19 cellular contexts compared by ENCODE assay signal in the genomic region with DNA sequence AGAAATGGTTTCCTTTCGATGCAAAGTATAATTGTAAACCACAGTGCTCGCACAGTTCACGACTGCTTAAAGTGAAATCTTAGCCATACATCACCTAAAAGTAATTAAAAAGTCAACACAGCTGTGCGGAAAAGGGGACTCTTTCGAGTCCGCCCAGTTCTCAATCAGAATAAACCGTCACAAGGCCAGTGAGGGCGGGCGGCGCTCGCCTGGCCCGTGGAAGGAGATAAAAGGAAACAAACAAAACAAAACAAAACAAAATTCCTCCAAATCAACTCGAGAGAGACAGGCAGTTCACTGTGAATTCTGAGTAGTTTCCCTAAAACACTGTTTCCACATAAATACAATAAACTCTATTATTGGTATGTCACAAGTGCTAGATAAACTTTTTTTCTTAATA.
DNase-seq lines count a peak whose midpoint lies in the region; ATAC-seq and TF ChIP-seq lines count a peak whose summit lies in the region.
"Had no signal": no experiment of that assay in that cellular context is flagged by ENCODE, and none has a peak within 500 bp of the region (broad histone marks: within the 10 kb centered on the region; RNA-seq: fewer than 3 reads in every experiment).

No MANE protein-coding gene starts in this region.

- CTCF ChIA-PET in activated naive CD4-positive, alpha-beta T cell treated with anti-CD3 and anti-CD28 coated beads, Interleukin-2, amount 10 ng/mL, durations not matched to agents 7 days and 5 days (lab: Charles Lee) = no interaction called here
- CTCF ChIA-PET in IMR-90 (lab: Yijun Ruan, JAX) = no interaction called here

- TF ChIP-seq RAD21 in IMR-90 (IDR thresholded peaks at IDR 0.05; ENCODE audit: low read length) = no peak

- ATAC-seq in IMR-90 (ENCODE audit: low read depth) = no peak
- ATAC-seq: A549; CD8-positive, alpha-beta T cell; GM12878; HCT116 had no signal

- H3K4me3 ChIP-seq in IMR-90 (ENCODE audit: insufficient read depth, low read depth, low read length) = no peak overlapping the region
- H3K4me3 ChIP-seq in mesendoderm (ENCODE audit: low read length) = no peak overlapping the region
- H3K4me3 ChIP-seq in adrenal gland = no peak overlapping the region
- H3K4me3 ChIP-seq: A549, BLaER1, GM12878 had no signal

- H3K27me3 Mint-ChIP-seq in activated naive CD4-positive, alpha-beta T cell treated with anti-CD3 and anti-CD28 coated beads, Interleukin-2, amount 10 ng/mL, durations not matched to agents 7 days and 5 days = no peaks in the 10 kb centered on the region
- H3K27me3 Mint-ChIP-seq in progenitor cell of endocrine pancreas = no peaks in the 10 kb centered on the region

- H2BK120ac ChIP-seq in IMR-90 (ENCODE audit: low read depth, low read length) (no peak overlapping the region), mesendoderm (ENCODE audit: low read depth, low read length) (no peak overlapping the region)

- no peak overlapping the region for H2AFZ ChIP-seq in IMR-90 (replicated peaks; ENCODE audit: low read length, poor library complexity)

- in situ Hi-C loops in IMR-90 (cut with MboI; ENCODE audit: low sequenced_read_pairs) = loop anchor here (25.0 kb wide), 1 partner anchor 1089 kb away; a partner anchor contains a TSS

- H4K8ac ChIP-seq in IMR-90 (ENCODE audit: low read depth in 2 of 2, low read length in 2 of 2) (no peak overlapping the region), mesendoderm (ENCODE audit: low read depth, low read length) (no peak overlapping the region)

- H3K9ac ChIP-seq in IMR-90 (ENCODE audit: low read depth, low read length) (no peak overlapping the region), mesendoderm (ENCODE audit: low read length) (no peak overlapping the region)
- H3K9ac ChIP-seq: BLaER1 had no signal

- peak overlapping the region; percentile 4 for H2AK9ac ChIP-seq in IMR-90 (replicated peaks; ENCODE audit: low read depth, low read length, poor library complexity)

- peaks cover 4% of the 10 kb centered on the region for H3K4me1 ChIP-seq in IMR-90 (ENCODE audit: control insufficient read depth, insufficient read depth, low read length)
- no peaks in the 10 kb centered on the region for H3K4me1 ChIP-seq in mesendoderm (ENCODE audit: control insufficient read depth, low read depth, low read length)
- H3K4me1 ChIP-seq in adrenal gland (replicated peaks in 1 of 2) = no peaks in the 10 kb centered on the region
- H3K4me1 ChIP-seq: A549 had no signal

- H3K4me1 Mint-ChIP-seq in activated naive CD4-positive, alpha-beta T cell treated with anti-CD3 and anti-CD28 coated beads, Interleukin-2, amount 10 ng/mL, durations not matched to agents 7 days and 5 days = peaks cover 4% of the 10 kb centered on the region
- peaks cover 6% of the 10 kb centered on the region for H3K4me1 Mint-ChIP-seq in progenitor cell of endocrine pancreas (ENCODE audit: low read depth)

- no peak for TF ChIP-seq CTCF in IMR-90 (conservative IDR thresholded peaks at IDR 0.05; ENCODE audit: low read depth, low read length)
- TF ChIP-seq CTCF in progenitor cell of endocrine pancreas (IDR thresholded peaks at IDR 0.05; ENCODE audit: unreplicated experiment) = no peak
- TF ChIP-seq CTCF in adrenal gland (IDR thresholded peaks at IDR 0.05) = no peak

- H3K36me3 ChIP-seq in IMR-90 (ENCODE audit: control insufficient read depth, insufficient read depth, low read length) = peaks cover 29% of the 10 kb centered on the region
- no peaks in the 10 kb centered on the region for H3K36me3 ChIP-seq in mesendoderm (ENCODE audit: control insufficient read depth, insufficient read depth, low read length)
- H3K36me3 ChIP-seq in adrenal gland (replicated peaks in 1 of 2) = peaks cover 0 to 22% of the 10 kb centered on the region in 2 donors

- intact Hi-C loops in IMR-90 (cut with micrococcal nuclease) = no loop called here
- intact Hi-C loops in adrenal gland (cut with DNase I) = no loop called here

- no peaks in the 10 kb centered on the region for H3K79me1 ChIP-seq in IMR-90 (ENCODE audit: low read depth in 1 of 2, low read length in 2 of 2)
- no peaks in the 10 kb centered on the region for H3K79me1 ChIP-seq in mesendoderm (ENCODE audit: low read length)

- no peak overlapping the region for H4K5ac ChIP-seq in IMR-90 (ENCODE audit: low read depth, low read length)
- no peak overlapping the region for H4K5ac ChIP-seq in mesendoderm (ENCODE audit: low read length)

- no peak overlapping the region for H4K91ac ChIP-seq in IMR-90 (ENCODE audit: insufficient read depth, low read depth, low read length)

- H3K56ac ChIP-seq in IMR-90 (ENCODE audit: extremely low read depth, insufficient read depth, low read length) (no peak overlapping the region), mesendoderm (ENCODE audit: low read length) (no peak overlapping the region)

- peak; percentile 2 for DNase-seq in activated naive CD4-positive, alpha-beta T cell treated with anti-CD3 and anti-CD28 coated beads, Interleukin-2, amount 50 U/mL, for 16 hours
- DNase-seq in activated naive CD4-positive, alpha-beta T cell treated with anti-CD3 and anti-CD28 coated beads, Interleukin-2, amount 10 ng/mL, durations not matched to agents 7 days and 5 days = no peak
- DNase-seq in IMR-90 (no peak), left kidney (ENCODE audit: low read depth, low spot score) (peak; percentile 46), progenitor cell of endocrine pancreas (ENCODE audit: low spot score, unreplicated experiment) (no peak), SKM-1 (lab: John Stamatoyannopoulos, UW; ENCODE audit: unreplicated experiment) (no peak), mesendoderm (no peak), adrenal gland (no peak)
- DNase-seq: Calu3; CD8-positive, alpha-beta T cell; DMS79 treated with DMSO at 0.1 percent for 48 hours; GOT3; H7 had no signal

- no peak overlapping the region for H2BK20ac ChIP-seq in IMR-90 (ENCODE audit: low read depth, low read length)

- H2AK5ac ChIP-seq in IMR-90 (ENCODE audit: low read depth, low read length) = no peak overlapping the region
- H2AK5ac ChIP-seq in mesendoderm (ENCODE audit: low read length) = no peak overlapping the region

- no peaks in the 10 kb centered on the region for H3K9me1 ChIP-seq in IMR-90 (ENCODE audit: insufficient read depth, low read length)

- POLR2A ChIA-PET in IMR-90 (lab: Charles Lee; ENCODE audit: unreplicated experiment) = no interaction called here

- no peak overlapping the region for H3K4ac ChIP-seq in IMR-90 (ENCODE audit: low read depth, low read length)
- H3K4ac ChIP-seq in mesendoderm (ENCODE audit: low read depth, low read length) = no peak overlapping the region

- H3K27ac Mint-ChIP-seq in activated naive CD4-positive, alpha-beta T cell treated with anti-CD3 and anti-CD28 coated beads, Interleukin-2, amount 10 ng/mL, durations not matched to agents 7 days and 5 days = no peak overlapping the region
- H3K27ac Mint-ChIP-seq in progenitor cell of endocrine pancreas = peak overlapping the region; percentile 33
- H3K27ac Mint-ChIP-seq: CD8-positive, alpha-beta T cell; HFFc6 had no signal

- H3K4me2 ChIP-seq in IMR-90 (ENCODE audit: low read depth, low read length) (no peak overlapping the region), mesendoderm (ENCODE audit: low read length) (no peak overlapping the region)
- H3K4me2 ChIP-seq: A549, BLaER1 had no signal

- peaks cover 1% of the 10 kb centered on the region; the same call in 1 of the 2 replicates for H3K27me3 ChIP-seq in IMR-90 (ENCODE audit: control insufficient read depth, insufficient read depth, low read length)
- no peaks in the 10 kb centered on the region for H3K27me3 ChIP-seq in mesendoderm (ENCODE audit: insufficient read depth, low read length, poor library complexity)
- H3K27me3 ChIP-seq in adrenal gland = no peaks in the 10 kb centered on the region
- H3K27me3 ChIP-seq: BLaER1 had no signal

- no CpG with 5 or more reads among the region's 13 CpGs for WGBS in IMR-90 (ENCODE audit: extremely low coverage in 2 of 2, insufficient read length in 1 of 2), 2 experiments
- WGBS in mesendoderm (ENCODE audit: extremely low coverage, insufficient coverage, low lambda C conversion rate) = no CpG with 5 or more reads among the region's 13 CpGs
- 69 to 79% (median 75%) methylated on average over 13 of the region's 13 CpGs for WGBS in adrenal gland, 4 donors

- H3K36me3 Mint-ChIP-seq in activated naive CD4-positive, alpha-beta T cell treated with anti-CD3 and anti-CD28 coated beads, Interleukin-2, amount 10 ng/mL, durations not matched to agents 7 days and 5 days = peaks cover 27% of the 10 kb centered on the region
- H3K36me3 Mint-ChIP-seq in progenitor cell of endocrine pancreas (ENCODE audit: insufficient read depth) = peaks cover 22% of the 10 kb centered on the region

- dilution Hi-C loops in IMR-90 (cut with HindIII; ENCODE audit: low sequenced_read_pairs, unreplicated experiment) = no loop called here

- H3K18ac ChIP-seq in IMR-90 (ENCODE audit: low read depth, low read length) (no peak overlapping the region), mesendoderm (ENCODE audit: low read length) (no peak overlapping the region)

- no peak overlapping the region for H3K4me3 Mint-ChIP-seq in activated naive CD4-positive, alpha-beta T cell treated with anti-CD3 and anti-CD28 coated beads, Interleukin-2, amount 10 ng/mL, durations not matched to agents 7 days and 5 days
- no peak overlapping the region for H3K4me3 Mint-ChIP-seq in progenitor cell of endocrine pancreas (ENCODE audit: low read depth)
- H3K4me3 Mint-ChIP-seq: CD8-positive, alpha-beta T cell; HFFc6 had no signal

- H3K23ac ChIP-seq in IMR-90 (ENCODE audit: low read depth, low read length) = no peak overlapping the region
- H3K23ac ChIP-seq in mesendoderm (ENCODE audit: low read length) = no peak overlapping the region

- no peak overlapping the region for H3K14ac ChIP-seq in IMR-90 (replicated peaks; ENCODE audit: low read depth, low read length)

- H2BK15ac ChIP-seq in IMR-90 (ENCODE audit: low read depth, low read length) (no peak overlapping the region), mesendoderm (replicated peaks; ENCODE audit: low read depth) (no peak overlapping the region)

- H2BK5ac ChIP-seq in IMR-90 (ENCODE audit: low read depth, low read length, poor library complexity, severe bottlenecking) (no peak overlapping the region), mesendoderm (ENCODE audit: low read length) (no peak overlapping the region)

- H3K79me2 ChIP-seq in mesendoderm (ENCODE audit: control insufficient read depth, insufficient read depth, low read length) = no peaks in the 10 kb centered on the region

- TF ChIP-seq POLR2A in IMR-90 (IDR thresholded peaks at IDR 0.05; ENCODE audit: low read depth, low read length) (no peak), adrenal gland (IDR thresholded peaks at IDR 0.05) (no peak)

- no peaks in the 10 kb centered on the region for H3K9me3 Mint-ChIP-seq in activated naive CD4-positive, alpha-beta T cell treated with anti-CD3 and anti-CD28 coated beads, Interleukin-2, amount 10 ng/mL, durations not matched to agents 7 days and 5 days
- peaks cover 4% of the 10 kb centered on the region for H3K9me3 Mint-ChIP-seq in progenitor cell of endocrine pancreas (ENCODE audit: low read depth)
- H3K9me3 Mint-ChIP-seq: CD8-positive, alpha-beta T cell; HFFc6 had no signal

- H3K9me3 ChIP-seq in IMR-90 (ENCODE audit: control insufficient read depth, insufficient read depth, low read length) = peaks cover 6% of the 10 kb centered on the region; the same call in 1 of the 2 replicates
- H3K9me3 ChIP-seq in adrenal gland (replicated peaks in 1 of 3) = no peaks in the 10 kb centered on the region
- H3K9me3 ChIP-seq: A549, BLaER1 had no signal

- no peaks in the 10 kb centered on the region for H4K20me1 ChIP-seq in IMR-90 (ENCODE audit: insufficient read depth, low read length)
- H4K20me1 ChIP-seq: BLaER1 had no signal

- H3K27ac ChIP-seq in IMR-90 (ENCODE audit: insufficient read depth, low read length) (no peak overlapping the region), mesendoderm (ENCODE audit: low read depth, low read length) (no peak overlapping the region), adrenal gland (no peak overlapping the region)
- H3K27ac ChIP-seq: 22Rv1, A549, BLaER1 had no signal

- TSS peak; percentile 32 for BruUV-seq in IMR-90 (replicated peaks; lab: Mats Ljungman, UMichigan)

Comparison
In these comparisons a context has a peak if more than half of its experiments do, and no peak if none do; other contexts are left out.
1. DNase-seq: peak in activated naive CD4-positive, alpha-beta T cell treated with anti-CD3 and anti-CD28 coated beads, Interleukin-2, amount 50 U/mL, for 16 hours (single experiment) and left kidney (single experiment); none in activated naive CD4-positive, alpha-beta T cell treated with anti-CD3 and anti-CD28 coated beads, Interleukin-2, amount 10 ng/mL, durations not matched to agents 7 days and 5 days (single experiment), IMR-90 (single experiment), progenitor cell of endocrine pancreas (single experiment), SKM-1 (single experiment), mesendoderm (single experiment) and adrenal gland (0 of 7).